In the genomic region with DNA sequence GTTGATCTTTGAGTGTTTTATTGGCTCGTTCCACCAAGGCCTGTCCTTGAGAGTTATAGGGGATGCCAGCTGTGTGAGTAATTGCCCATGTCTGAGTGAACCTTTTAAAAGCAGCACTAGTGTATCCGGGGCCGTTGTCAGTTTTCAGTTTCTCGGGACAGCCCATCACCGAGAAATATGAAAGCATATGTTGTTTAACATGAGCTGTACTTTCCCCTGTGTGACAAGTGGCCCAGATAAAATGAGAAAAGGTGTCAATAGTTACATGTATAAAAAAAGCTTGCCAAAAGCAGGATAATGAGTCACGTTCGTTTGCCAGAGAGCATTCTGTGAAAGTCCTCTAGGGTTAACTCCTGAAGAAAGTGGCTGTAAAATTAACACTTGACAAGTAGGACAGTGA, we compare ENCODE assay signal across 15 cellular contexts. TPM values are rescaled to one million over a fixed set of nuclear protein-coding genes. Genes with fewer than 3 reads are reported as not detected.
DNase-seq lines count a peak whose midpoint lies in the region; ATAC-seq and TF ChIP-seq lines count a peak whose summit lies in the region.
"Had no signal": no experiment of that assay in that cellular context is flagged by ENCODE, and none has a peak within 500 bp of the region (broad histone marks: within the 10 kb centered on the region; RNA-seq: fewer than 3 reads in every experiment).

No MANE protein-coding gene starts in this region.

- no peak overlapping the region for H3K4me2 ChIP-seq in OCI-LY1 (ENCODE audit: low read length)

- TF ChIP-seq POLR2A in thyroid gland (IDR thresholded peaks at IDR 0.05): no peak

- H4K20me1 ChIP-seq in OCI-LY1 (ENCODE audit: insufficient read depth, low read length): no peaks in the 10 kb centered on the region

- ATAC-seq in CD4-positive, alpha-beta T cell (ENCODE audit: poor library complexity): no peak
- ATAC-seq in HG03442 (IDR thresholded peaks at IDR 0.05; ENCODE audit: unreplicated experiment) (no peak), GM21576 (IDR thresholded peaks at IDR 0.05; ENCODE audit: unreplicated experiment) (no peak)
- no peak for ATAC-seq in stimulated activated naive B cell treated with anti-CD40 and anti-IgM and Interleukin-4, amounts not matched to agents 10 μg/mL and 1 μg/mL and 100 μg/mL, for 72 hours (replicated peaks)
- ATAC-seq: K562 had no signal

- no peak for TF ChIP-seq CTCF in OCI-LY1 (IDR thresholded peaks at IDR 0.05; ENCODE audit: low read length)
- TF ChIP-seq CTCF in fibroblast of villous mesenchyme (IDR thresholded peaks at IDR 0.05; ENCODE audit: insufficient read depth, low read depth, low read length): no peak
- TF ChIP-seq CTCF in thyroid gland (IDR thresholded peaks at IDR 0.05): no peak
- no peak for TF ChIP-seq CTCF in CD4-positive, alpha-beta T cell (IDR thresholded peaks at IDR 0.05)

- WGBS in thyroid gland, 2 donors: 37 to 61% methylated on average over 7 of the region's 7 CpGs

- H3K36me3 Mint-ChIP-seq in CD4-positive, alpha-beta T cell (ENCODE audit: low read depth): no peaks in the 10 kb centered on the region
- no peaks in the 10 kb centered on the region for H3K36me3 Mint-ChIP-seq in stimulated activated naive B cell treated with anti-CD40 and anti-IgM and Interleukin-4, amounts not matched to agents 10 μg/mL and 1 μg/mL and 100 μg/mL, for 72 hours
- H3K36me3 Mint-ChIP-seq: CD8-positive, alpha-beta memory T cell had no signal

- H3K4me3 ChIP-seq in OCI-LY1 (ENCODE audit: low read depth, low read length, poor library complexity, severe bottlenecking): no peak overlapping the region
- no peak overlapping the region for H3K4me3 ChIP-seq in fibroblast of villous mesenchyme (ENCODE audit: low read depth, low read length)
- no peak overlapping the region for H3K4me3 ChIP-seq in thyroid gland (replicated peaks in 1 of 3)
- H3K4me3 ChIP-seq: K562 had no signal

- no peak overlapping the region for H3K27ac Mint-ChIP-seq in CD4-positive, alpha-beta T cell
- H3K27ac Mint-ChIP-seq in stimulated activated naive B cell treated with anti-CD40 and anti-IgM and Interleukin-4, amounts not matched to agents 10 μg/mL and 1 μg/mL and 100 μg/mL, for 72 hours: no peak overlapping the region
- H3K27ac Mint-ChIP-seq: CD8-positive, alpha-beta memory T cell had no signal

- DNase-seq in M059J (ENCODE audit: low read depth) (peak; percentile 72), fibroblast of villous mesenchyme (ENCODE audit: low read depth) (peak; percentile 56), thyroid gland (peak in 1 of 2 donors; percentile 47)
- no peak for DNase-seq in CD4-positive, alpha-beta T cell
- DNase-seq in stimulated activated naive B cell treated with anti-CD40 and anti-IgM and Interleukin-4, amounts not matched to agents 10 μg/mL and 1 μg/mL and 100 μg/mL, for 72 hours: no peak
- DNase-seq: activated CD4-positive, alpha-beta T cell treated with anti-CD3 and anti-CD28 coated beads for 48 hours; CD8-positive, alpha-beta memory T cell; H7; NCI-H446 treated with DMSO at 0.1 percent for 48 hours had no signal

- H3K27me3 Mint-ChIP-seq in CD4-positive, alpha-beta T cell: no peaks in the 10 kb centered on the region
- H3K27me3 Mint-ChIP-seq in stimulated activated naive B cell treated with anti-CD40 and anti-IgM and Interleukin-4, amounts not matched to agents 10 μg/mL and 1 μg/mL and 100 μg/mL, for 72 hours: no peaks in the 10 kb centered on the region
- H3K27me3 Mint-ChIP-seq: CD8-positive, alpha-beta memory T cell had no signal

- peak overlapping the region; percentile 36; the same call in 1 of the 2 replicates for H2AFZ ChIP-seq in OCI-LY1 (ENCODE audit: low read length)

- no peaks in the 10 kb centered on the region for H3K4me1 Mint-ChIP-seq in CD4-positive, alpha-beta T cell (ENCODE audit: low read depth)
- H3K4me1 Mint-ChIP-seq in stimulated activated naive B cell treated with anti-CD40 and anti-IgM and Interleukin-4, amounts not matched to agents 10 μg/mL and 1 μg/mL and 100 μg/mL, for 72 hours: no peaks in the 10 kb centered on the region
- H3K4me1 Mint-ChIP-seq: CD8-positive, alpha-beta memory T cell had no signal

- H3K9me3 Mint-ChIP-seq in CD4-positive, alpha-beta T cell: no peaks in the 10 kb centered on the region
- H3K9me3 Mint-ChIP-seq in stimulated activated naive B cell treated with anti-CD40 and anti-IgM and Interleukin-4, amounts not matched to agents 10 μg/mL and 1 μg/mL and 100 μg/mL, for 72 hours: no peaks in the 10 kb centered on the region
- H3K9me3 Mint-ChIP-seq: CD8-positive, alpha-beta memory T cell had no signal

- H3K9ac ChIP-seq in OCI-LY1 (ENCODE audit: low read length): no peak overlapping the region

- no peaks in the 10 kb centered on the region for H3K36me3 ChIP-seq in OCI-LY1 (ENCODE audit: insufficient read depth, low read length)
- no peaks in the 10 kb centered on the region for H3K36me3 ChIP-seq in thyroid gland

- no peaks in the 10 kb centered on the region for H3K79me2 ChIP-seq in OCI-LY1 (ENCODE audit: insufficient read depth, low read length)

- CTCF ChIA-PET in CD4-positive, alpha-beta T cell (lab: Charles Lee): no interaction called here

- H3K27ac ChIP-seq in OCI-LY1 (ENCODE audit: low read depth, low read length, poor library complexity, severe bottlenecking): no peak overlapping the region
- H3K27ac ChIP-seq in thyroid gland: peak overlapping the region in 2 of 3 donors; percentile 29 to 41
- H3K27ac ChIP-seq in CD4-positive, alpha-beta T cell (ENCODE audit: low read depth, low read length): no peak overlapping the region
- H3K27ac ChIP-seq: epithelial cell of prostate had no signal

- H3K27me3 ChIP-seq in OCI-LY1 (ENCODE audit: insufficient read depth, low read length): no peaks in the 10 kb centered on the region
- no peaks in the 10 kb centered on the region for H3K27me3 ChIP-seq in thyroid gland
- no peaks in the 10 kb centered on the region for H3K27me3 ChIP-seq in CD4-positive, alpha-beta T cell (ENCODE audit: control insufficient read depth, insufficient read depth, low read length)

- H3K4me3 Mint-ChIP-seq in CD4-positive, alpha-beta T cell: no peak overlapping the region
- no peak overlapping the region for H3K4me3 Mint-ChIP-seq in stimulated activated naive B cell treated with anti-CD40 and anti-IgM and Interleukin-4, amounts not matched to agents 10 μg/mL and 1 μg/mL and 100 μg/mL, for 72 hours
- H3K4me3 Mint-ChIP-seq: CD8-positive, alpha-beta memory T cell had no signal

- POLR2A ChIA-PET in CD4-positive, alpha-beta T cell (lab: Charles Lee): no interaction called here

- H3K4me1 ChIP-seq in OCI-LY1 (ENCODE audit: insufficient read depth, low read length, severe bottlenecking) (peaks cover 32% of the 10 kb centered on the region), thyroid gland (peaks cover 0 to 17% of the 10 kb centered on the region in 2 donors)

- no peaks in the 10 kb centered on the region for H3K9me2 ChIP-seq in OCI-LY1 (ENCODE audit: low read depth, low read length)

- intact Hi-C loops in thyroid gland (cut with DNase I): no loop called here
- intact Hi-C loops in CD4-positive, alpha-beta T cell (cut with DNase I, micrococcal nuclease): no loop called here

- H3K9me3 ChIP-seq in OCI-LY1 (ENCODE audit: low read length) (no peaks in the 10 kb centered on the region), thyroid gland (no peaks in the 10 kb centered on the region)
- H3K9me3 ChIP-seq in CD4-positive, alpha-beta T cell (ENCODE audit: control insufficient read depth, low read length): no peaks in the 10 kb centered on the region

- H3F3A ChIP-seq in OCI-LY1 (ENCODE audit: insufficient read depth, low read length): no peaks in the 10 kb centered on the region

RNA-seq across cellular contexts. Expression of gene RASSF6, which starts 48.6 kb away (rescaled TPM):
- 0.02 TPM in 1 of 2 replicates, not detected in the other for total RNA-seq in M059J (2014; rRNA removed; shearing (Covaris generic))
- total RNA-seq in fibroblast of villous mesenchyme (not detected in 2 replicates), thyroid gland (10 to 100 TPM in 1 of 4 donors, 1 to 10 TPM in 3; 2.5 to 13.1 (median 4.2) TPM)
- under 1 TPM; 0.25 to 0.28 TPM for total RNA-seq in CD4-positive, alpha-beta T cell
- total RNA-seq: cardiac septum; CD8-positive, alpha-beta memory T cell had no signal

Comparison
In these comparisons a context has a peak if more than half of its experiments do, and no peak if none do; other contexts are left out.
1. DNase-seq: peak in M059J (single experiment) and fibroblast of villous mesenchyme (single experiment); none in CD4-positive, alpha-beta T cell (0 of 10) and stimulated activated naive B cell treated with anti-CD40 and anti-IgM and Interleukin-4, amounts not matched to agents 10 μg/mL and 1 μg/mL and 100 μg/mL, for 72 hours (single experiment).
2. H3K27ac ChIP-seq: peak in thyroid gland (2 of 3); none in OCI-LY1 (single experiment) and CD4-positive, alpha-beta T cell (single experiment).